In genomic region chr18:56891870-56892269, GRCh38 we compare ENCODE assay signal across 28 cellular contexts.
DNase-seq lines count a peak whose midpoint lies in the region; ATAC-seq, FAIRE-seq and TF ChIP-seq lines count a peak whose summit lies in the region.
"Had no signal": no experiment of that assay in that cellular context is flagged by ENCODE, and none has a peak within 500 bp of the region (broad histone marks: within the 10 kb centered on the region; RNA-seq: fewer than 3 reads in every experiment).

No MANE protein-coding gene starts in this region.

- peak; percentile 3 for DNase-seq in MV-4-11 (lab: John Stamatoyannopoulos, UW)
- DNase-seq in K562 (ENCODE audit: extremely low read depth in 1 of 4, low spot score in 3 of 4), result no peak
- no peak for DNase-seq in osteocyte (ENCODE audit: extremely low spot score, unreplicated experiment)
- DNase-seq in psoas muscle, result no peak
- DNase-seq in BE2C, result no peak
- DNase-seq: activated T-cell treated with anti-CD3 and anti-CD28 coated beads, Interleukin-2, amount 50 U/mL, for 4 hours; body of pancreas; C1 segment of cervical spinal cord; COR-L47; KG1; lower lobe of right lung; naive thymus-derived CD8-positive, alpha-beta T cell; NCI-H1436 treated with DMSO at 0.1 percent for 48 hours; NCI-H2081 treated with DMSO at 0.1 percent for 48 hours; NCI-H345; sigmoid colon; stimulated activated CD4-positive, alpha-beta T cell treated with anti-CD3 and anti-CD28 coated beads, Interleukin-4, amount 100 ng/mL, for 4 hours had no signal

- TF ChIP-seq RAD21 in K562 (CRISPR knock-in tag; conservative IDR thresholded peaks at IDR 0.05 in 1 of 2, IDR thresholded peaks at IDR 0.05 in 1 of 2), result no peak

- no peaks in the 10 kb centered on the region for H3K27me3 Mint-ChIP-seq in osteocyte (ENCODE audit: unreplicated experiment)
- H3K27me3 Mint-ChIP-seq: naive thymus-derived CD8-positive, alpha-beta T cell; type B pancreatic cell had no signal

- H3K4me1 ChIP-seq in HEK293 (ENCODE audit: control insufficient read depth, insufficient read depth, low read length), result peaks cover 9% of the 10 kb centered on the region; the same call in 1 of the 2 replicates
- H3K4me1 ChIP-seq in K562 (replicated peaks in 1 of 2; ENCODE audit: control insufficient read depth in 2 of 2, insufficient read depth in 2 of 2, low read length in 2 of 2), result no peaks in the 10 kb centered on the region
- H3K4me1 ChIP-seq in psoas muscle, result peaks cover 34% of the 10 kb centered on the region
- H3K4me1 ChIP-seq in BE2C, result no peaks in the 10 kb centered on the region
- H3K4me1 ChIP-seq: body of pancreas, gastroesophageal sphincter, lower lobe of right lung, prostate gland had no signal

- FAIRE-seq in K562 (lab: Jason Lieb, UNC), result no peak
- FAIRE-seq: G401.6, HTR-8/SVneo had no signal

- no TSS peak for BruUV-seq in K562 (replicated peaks; lab: Mats Ljungman, UMichigan)

- CTCF ChIA-PET in HEK293 (lab: Yijun Ruan, JAX) (interaction anchor here (0.9 to 1.2 kb wide), 3 partner anchors 12 to 22 kb away, joined by 3 to 5 read pairs (median 3); no protein-coding TSS in a partner anchor), K562 (lab: Yijun Ruan, JAX; ENCODE audit: low intra/inter-chr PET ratio) (no interaction called here)

- H3K36me3 Mint-ChIP-seq in osteocyte (ENCODE audit: unreplicated experiment), result no peaks in the 10 kb centered on the region
- H3K36me3 Mint-ChIP-seq: type B pancreatic cell had no signal

- H3K79me2 ChIP-seq in K562 (ENCODE audit: control insufficient read depth, insufficient read depth, low read length), result no peaks in the 10 kb centered on the region
- H3K79me2 ChIP-seq: hepatocyte had no signal

- H3K4me3 Mint-ChIP-seq in osteocyte (ENCODE audit: unreplicated experiment), result no peak overlapping the region
- H3K4me3 Mint-ChIP-seq: activated T-cell treated with anti-CD3 and anti-CD28 coated beads, Interleukin-2, amount 50 U/mL, for 4 hours; naive thymus-derived CD8-positive, alpha-beta T cell; T-helper 1 cell treated with Interleukin-12 subunit alpha and Interleukin-12 subunit beta and Interleukin-4 antibody, amounts not matched to agents 30 μg/mL and 1 μg/mL, for 36 hours; type B pancreatic cell had no signal

- H3K9ac ChIP-seq in K562 (ENCODE audit: insufficient read depth in 1 of 2, low read depth in 2 of 2, low read length in 2 of 2), result no peak overlapping the region

- H3K9me1 ChIP-seq in K562 (ENCODE audit: control insufficient read depth, insufficient read depth, low read length), result no peaks in the 10 kb centered on the region

- 13% methylated on average over 1 of the region's 1 CpG for WGBS in K562 (ENCODE audit: insufficient coverage, low coverage, missing lambda C conversion rate)
- WGBS in psoas muscle, 3 donors, result 86 to 94% (median 91%) methylated on average over 1 of the region's 1 CpG

- no peaks in the 10 kb centered on the region for H3K9me3 Mint-ChIP-seq in osteocyte (ENCODE audit: unreplicated experiment)
- H3K9me3 Mint-ChIP-seq: activated T-cell treated with anti-CD3 and anti-CD28 coated beads, Interleukin-2, amount 50 U/mL, for 4 hours; naive thymus-derived CD8-positive, alpha-beta T cell; T-helper 1 cell treated with Interleukin-12 subunit alpha and Interleukin-12 subunit beta and Interleukin-4 antibody, amounts not matched to agents 30 μg/mL and 1 μg/mL, for 36 hours; type B pancreatic cell had no signal

- H3K4me2 ChIP-seq in K562 (ENCODE audit: insufficient read depth, low read length), result no peak overlapping the region
- H3K4me2 ChIP-seq: hepatocyte had no signal

- intact Hi-C loops in K562 (cut with micrococcal nuclease), result no loop called here
- intact Hi-C loops in psoas muscle (cut with DNase I), result no loop called here

- TF ChIP-seq EP300 in K562 (IDR thresholded peaks at IDR 0.05; ENCODE audit: low read length), result no peak

- in situ Hi-C loops in K562 (cut with MboI), result no loop called here

- no peak overlapping the region for H2AFZ ChIP-seq in K562 (ENCODE audit: low read depth, low read length)
- H2AFZ ChIP-seq: hepatocyte had no signal

- ATAC-seq in K562 (no peak), psoas muscle (no peak), HG03354 (IDR thresholded peaks at IDR 0.05; ENCODE audit: poor library complexity, severe bottlenecking, unreplicated experiment) (no peak)
- ATAC-seq: activated T-cell treated with anti-CD3 and anti-CD28 coated beads, Interleukin-2, amount 50 U/mL, for 4 hours; body of pancreas; gastroesophageal sphincter; lower lobe of right lung; naive thymus-derived CD8-positive, alpha-beta T cell had no signal

- TF ChIP-seq POLR2A in K562 (conservative IDR thresholded peaks at IDR 0.05), result no peak

- H3K36me3 ChIP-seq in HEK293 (ENCODE audit: control insufficient read depth in 2 of 2, insufficient read depth in 1 of 2, low read length in 2 of 2) (no peaks in the 10 kb centered on the region), K562 (ENCODE audit: control insufficient read depth, insufficient read depth, low read length) (no peaks in the 10 kb centered on the region), psoas muscle (ENCODE audit: insufficient read depth in 1 of 2, low read depth in 1 of 2) (no peaks in the 10 kb centered on the region), BE2C (no peaks in the 10 kb centered on the region)
- H3K36me3 ChIP-seq: gastroesophageal sphincter, lower lobe of right lung, prostate gland, sigmoid colon had no signal

- H3K9me3 ChIP-seq in HEK293 (ENCODE audit: control insufficient read depth, insufficient read depth, low read depth, low read length) (no peaks in the 10 kb centered on the region), K562 (replicated peaks; ENCODE audit: control insufficient read depth, insufficient read depth, low read depth, low read length) (no peaks in the 10 kb centered on the region), psoas muscle (no peaks in the 10 kb centered on the region), BE2C (no peaks in the 10 kb centered on the region)
- H3K9me3 ChIP-seq: body of pancreas, gastroesophageal sphincter, lower lobe of right lung, prostate gland, sigmoid colon had no signal

- no peaks in the 10 kb centered on the region for H4K20me1 ChIP-seq in K562 (replicated peaks; ENCODE audit: control insufficient read depth, insufficient read depth, low read length)

- H3K4me1 Mint-ChIP-seq in osteocyte (ENCODE audit: unreplicated experiment), result peaks cover 47% of the 10 kb centered on the region

- H3K27ac Mint-ChIP-seq in osteocyte (ENCODE audit: unreplicated experiment), result peak overlapping the region; percentile 74
- H3K27ac Mint-ChIP-seq: naive thymus-derived CD8-positive, alpha-beta T cell; T-helper 1 cell treated with Interleukin-12 subunit alpha and Interleukin-12 subunit beta and Interleukin-4 antibody, amounts not matched to agents 30 μg/mL and 1 μg/mL, for 36 hours; type B pancreatic cell had no signal

- no peak overlapping the region for H3K27ac ChIP-seq in HEK293 (ENCODE audit: extremely low read depth, low read depth, low read length)
- H3K27ac ChIP-seq in K562 (ENCODE audit: extremely low read depth, low read depth, low read length), result no peak overlapping the region
- no peak overlapping the region for H3K27ac ChIP-seq in psoas muscle
- H3K27ac ChIP-seq: body of pancreas, gastroesophageal sphincter, lower lobe of right lung, prostate gland, RWPE1, sigmoid colon, SK-N-MC had no signal

- H3K27me3 ChIP-seq in K562 (ENCODE audit: control insufficient read depth in 2 of 2, insufficient read depth in 2 of 2, low read length in 2 of 2) (no peaks in the 10 kb centered on the region), psoas muscle (ENCODE audit: insufficient read depth in 3 of 3, low read length in 2 of 3) (no peaks in the 10 kb centered on the region), BE2C (no peaks in the 10 kb centered on the region)
- H3K27me3 ChIP-seq: body of pancreas, gastroesophageal sphincter, hepatocyte, sigmoid colon had no signal

- TF ChIP-seq CTCF in HEK293 (tag by site-specific recombination; IDR thresholded peaks at IDR 0.05) (no peak), K562 (IDR thresholded peaks at IDR 0.05 in 2 of 3, conservative IDR thresholded peaks at IDR 0.05 in 1 of 3; ENCODE audit: insufficient read depth in 2 of 3, low read depth in 1 of 3, low read length in 3 of 3) (no peak), osteocyte (IDR thresholded peaks at IDR 0.05) (no peak), psoas muscle (IDR thresholded peaks at IDR 0.05) (no peak), BE2C (IDR thresholded peaks at IDR 0.05; ENCODE audit: low read depth, low read length) (no peak)

- POLR2A ChIA-PET in HEK293 (lab: Yijun Ruan, JAX) (no interaction called here), K562 (lab: Yijun Ruan, JAX) (no interaction called here)

- H3K4me3 ChIP-seq in HEK293 (ENCODE audit: low read depth, low read length), result no peak overlapping the region
- no peak overlapping the region for H3K4me3 ChIP-seq in K562
- H3K4me3 ChIP-seq in psoas muscle, result no peak overlapping the region
- no peak overlapping the region for H3K4me3 ChIP-seq in BE2C (ENCODE audit: low read depth, low read length)
- H3K4me3 ChIP-seq: body of pancreas, gastroesophageal sphincter, hepatocyte, lower lobe of right lung, prostate gland, sigmoid colon, SK-N-MC had no signal

TF ChIP-seq in HEK293, 187 proteins besides CTCF, POLR2A, EP300 and RAD21 (continues in another document):
- TF ChIP-seq ZNF530 (tag by site-specific recombination; IDR thresholded peaks at IDR 0.05; ENCODE audit: low read depth), result no peak

TF ChIP-seq in K562, 482 proteins besides CTCF, POLR2A, EP300 and RAD21 (continues in another document):
- no peak for TF ChIP-seq CREB1 (IDR thresholded peaks at IDR 0.05)
- TF ChIP-seq CREB1 (CRISPR knock-in tag; IDR thresholded peaks at IDR 0.05), result no peak
- no peak for TF ChIP-seq CEBPG (CRISPR knock-in tag; IDR thresholded peaks at IDR 0.05)
- 0 out of 4 replicates have a peak, but pooled peaks of 1 of the 2 experiments have one; percentile 17 for TF ChIP-seq CEBPG (tag; conservative IDR thresholded peaks at IDR 0.05 in 1 of 2, IDR thresholded peaks at IDR 0.05 in 1 of 2)
- TF ChIP-seq, protein P1, sequence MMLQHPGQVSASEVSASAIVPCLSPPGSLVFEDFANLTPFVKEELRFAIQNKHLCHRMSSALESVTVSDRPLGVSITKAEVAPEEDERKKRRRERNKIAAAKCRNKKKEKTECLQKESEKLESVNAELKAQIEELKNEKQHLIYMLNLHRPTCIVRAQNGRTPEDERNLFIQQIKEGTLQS (IDR thresholded peaks at IDR 0.05), result peak; percentile 40
- TF ChIP-seq, protein P1 (CRISPR knock-in tag; conservative IDR thresholded peaks at IDR 0.05), result no peak

Comparison
In these comparisons a context has a peak if more than half of its experiments do, and no peak if none do; other contexts are left out.
1. Of the 44 proteins assayed by ChIP-seq in both K562 and HEK293: peak only in K562: none; only in HEK293: ATF2; in both: none; in neither: 43.